ENCODE assay signal across 10 cellular contexts in genomic region chr22:24772493-24773220, GRCh38. TPM values are rescaled to one million over a fixed set of nuclear protein-coding genes. Genes with fewer than 3 reads are reported as not detected.
A peak's percentile ranks its signal among the peaks of the same experiment; 100 is the strongest.
DNase-seq lines count a peak whose midpoint lies in the region; ATAC-seq and TF ChIP-seq lines count a peak whose summit lies in the region.
"Had no signal": no experiment of that assay in that cellular context is flagged by ENCODE, and none has a peak within 500 bp of the region (broad histone marks: within the 10 kb centered on the region; RNA-seq: fewer than 3 reads in every experiment).

No MANE protein-coding gene starts in this region.

- H2AK5ac ChIP-seq in H9 (ENCODE audit: insufficient read length, low read length), result no peak overlapping the region

- H3K23ac ChIP-seq in H9 (ENCODE audit: insufficient read length, low read depth, low read length), result no peak overlapping the region

- no peak overlapping the region for H2AFZ ChIP-seq in H9 (ENCODE audit: low read length)

- TF ChIP-seq CTCF in H9 (conservative IDR thresholded peaks at IDR 0.05) (peak; percentile 82), coronary artery (IDR thresholded peaks at IDR 0.05) (no peak)

- no CpG with 5 or more reads among the region's 7 CpGs for WGBS in H9 (ENCODE audit: extremely low coverage, insufficient read length, low lambda C conversion rate)

- H3K9me3 Mint-ChIP-seq in H9, result no peaks in the 10 kb centered on the region
- no peaks in the 10 kb centered on the region for H3K9me3 Mint-ChIP-seq in activated T-helper 17 cell treated with anti-CD3 and anti-CD28 coated beads, Interleukin-2, amount 50 U/mL, for 72 hours

- H4K91ac ChIP-seq in H9 (ENCODE audit: insufficient read length, low read depth, low read length), result no peak overlapping the region

- H2BK5ac ChIP-seq in H9 (ENCODE audit: insufficient read length, low read length), result no peak overlapping the region

- H3K14ac ChIP-seq in H9 (ENCODE audit: insufficient read depth, low read length), result no peak overlapping the region

- no peaks in the 10 kb centered on the region for H3K23me2 ChIP-seq in H9 (ENCODE audit: insufficient read length, low read depth, low read length, poor library complexity, severe bottlenecking)

- H3K79me1 ChIP-seq in H9 (ENCODE audit: insufficient read depth, low read depth, low read length, poor library complexity, severe bottlenecking), result no peaks in the 10 kb centered on the region

- H3K36me3 Mint-ChIP-seq in H9 (ENCODE audit: insufficient read depth in 1 of 3, low read depth in 3 of 3), result no peaks in the 10 kb centered on the region
- no peaks in the 10 kb centered on the region for H3K36me3 Mint-ChIP-seq in activated T-helper 17 cell treated with anti-CD3 and anti-CD28 coated beads, Interleukin-2, amount 50 U/mL, for 72 hours (ENCODE audit: low read depth)

- H2BK20ac ChIP-seq in H9 (ENCODE audit: low read depth, low read length, poor library complexity, severe bottlenecking), result no peak overlapping the region

- H3K27me3 ChIP-seq in H9 (ENCODE audit: insufficient read depth, low read length), result no peaks in the 10 kb centered on the region

- peaks cover 4% of the 10 kb centered on the region; the same call in 1 of the 2 replicates for H3K4me1 ChIP-seq in H9 (ENCODE audit: insufficient read depth, low read length)

- no peaks in the 10 kb centered on the region for H3K27me3 Mint-ChIP-seq in H9 (ENCODE audit: low read depth)
- peaks cover 12% of the 10 kb centered on the region for H3K27me3 Mint-ChIP-seq in activated T-helper 17 cell treated with anti-CD3 and anti-CD28 coated beads, Interleukin-2, amount 50 U/mL, for 72 hours

- no peak overlapping the region for H3K27ac Mint-ChIP-seq in H9
- no peak overlapping the region for H3K27ac Mint-ChIP-seq in activated T-helper 17 cell treated with anti-CD3 and anti-CD28 coated beads, Interleukin-2, amount 50 U/mL, for 72 hours

- no peaks in the 10 kb centered on the region for H4K20me1 ChIP-seq in H9 (ENCODE audit: control insufficient read depth, insufficient read depth, insufficient read length)

- peaks cover 8 to 9% of the 10 kb centered on the region in 2 experiments for H3K4me1 Mint-ChIP-seq in H9
- peaks cover 4% of the 10 kb centered on the region for H3K4me1 Mint-ChIP-seq in activated T-helper 17 cell treated with anti-CD3 and anti-CD28 coated beads, Interleukin-2, amount 50 U/mL, for 72 hours

- H3K79me2 ChIP-seq in H9 (ENCODE audit: insufficient read depth, low read length), result no peaks in the 10 kb centered on the region

- H2BK120ac ChIP-seq in H9 (ENCODE audit: low read depth, low read length, poor library complexity, severe bottlenecking), result no peak overlapping the region

- peak; percentile 24 for DNase-seq in A172 (ENCODE audit: low spot score)
- peak; percentile 79 for DNase-seq in H9
- peak; percentile 70 for DNase-seq in SW480 (ENCODE audit: low spot score)
- peak; percentile 75 for DNase-seq in iPS DF 4.7 (ENCODE audit: extremely low read depth, low spot score)
- no peak for DNase-seq in coronary artery (ENCODE audit: low spot score)

- no peak overlapping the region for H3K4me2 ChIP-seq in H9 (ENCODE audit: insufficient read depth, insufficient read length, low read length)

- ATAC-seq in GM18861 (IDR thresholded peaks at IDR 0.05; ENCODE audit: unreplicated experiment) (no peak), GM19397 (IDR thresholded peaks at IDR 0.05; ENCODE audit: unreplicated experiment) (no peak)
- no peak for ATAC-seq in activated T-helper 17 cell treated with anti-CD3 and anti-CD28 coated beads, Interleukin-2, amount 50 U/mL, for 72 hours (replicated peaks)

- H3K9ac ChIP-seq in H9 (ENCODE audit: extremely low read depth, insufficient read length, low read length), result no peak overlapping the region

- H4K8ac ChIP-seq in H9 (replicated peaks; ENCODE audit: insufficient read length, low read depth, low read length), result no peak overlapping the region

- H2BK12ac ChIP-seq in H9 (ENCODE audit: insufficient read length, low read depth, low read length), result no peak overlapping the region

- H4K5ac ChIP-seq in H9 (ENCODE audit: insufficient read length, low read depth, low read length), result no peak overlapping the region

- H3K9me3 ChIP-seq in H9 (ENCODE audit: control insufficient read depth, low read depth, low read length), result no peaks in the 10 kb centered on the region

- H2BK15ac ChIP-seq in H9 (ENCODE audit: low read depth, low read length), result no peak overlapping the region

- H3T11ph ChIP-seq in H9 (ENCODE audit: low read length), result no peak overlapping the region

- H3K4me3 Mint-ChIP-seq in H9, result no peak overlapping the region
- no peak overlapping the region for H3K4me3 Mint-ChIP-seq in activated T-helper 17 cell treated with anti-CD3 and anti-CD28 coated beads, Interleukin-2, amount 50 U/mL, for 72 hours

- no peak overlapping the region for H3K4me3 ChIP-seq in coronary artery

- no peak overlapping the region for H3K27ac ChIP-seq in H9 (ENCODE audit: insufficient read length, low read depth, low read length)
- H3K27ac ChIP-seq in coronary artery, result no peak overlapping the region

- no peak overlapping the region for H3K18ac ChIP-seq in H9 (ENCODE audit: insufficient read length, low read depth, low read length)

- H3K4ac ChIP-seq in H9 (ENCODE audit: low read depth, low read length), result no peak overlapping the region

- H3K56ac ChIP-seq in H9 (ENCODE audit: insufficient read length, low read depth, low read length), result no peak overlapping the region

RNA-seq across cellular contexts. Expression of gene PIWIL3, which starts 1.9 kb away (rescaled TPM):
- not detected in 2 replicates for total RNA-seq in A172 (2014; rRNA removed; shearing (Covaris generic))
- total RNA-seq in H9 (2021), result 0.07 and 0.09 TPM in 2 replicates
- total RNA-seq in activated T-helper 17 cell treated with anti-CD3 and anti-CD28 coated beads, Interleukin-2, amount 50 U/mL, for 72 hours, result not detected
- total RNA-seq: T-helper 2 cell treated with Interferon-gamma antibody and Interleukin-4, amounts not matched to agents 100 ng/mL and 5 ng/mL, for 36 hours; urinary bladder had no signal

RNA-seq across cellular contexts. Expression of gene SGSM1, which starts 33.4 kb away (rescaled TPM):
- not detected in 2 replicates for total RNA-seq in A172 (2014; rRNA removed; shearing (Covaris generic))
- 3.2 and 4.3 TPM in 2 replicates for total RNA-seq in H9 (2021)
- 1 to 10 TPM in 1 of 2 donors, under 1 TPM in 1; 0.52 to 1.3 TPM for total RNA-seq in activated T-helper 17 cell treated with anti-CD3 and anti-CD28 coated beads, Interleukin-2, amount 50 U/mL, for 72 hours
